ENCODE assay signal across 8 cellular contexts in genomic region chr7:877312-878232, GRCh38. TPM values are rescaled to one million over a fixed set of nuclear protein-coding genes. Genes with fewer than 3 reads are reported as not detected.
DNase-seq lines count a peak whose midpoint lies in the region; ATAC-seq and TF ChIP-seq lines count a peak whose summit lies in the region.

No MANE protein-coding gene starts in this region.

- H3K4me1 ChIP-seq in duodenal mucosa (ENCODE audit: control insufficient read depth in 1 of 2, insufficient read depth in 2 of 2, low read length in 2 of 2), result peaks cover 15 to 17% of the 10 kb centered on the region in 2 donors

- H3K9ac ChIP-seq in duodenal mucosa (ENCODE audit: low read depth in 1 of 2, low read length in 2 of 2), result peak overlapping the region; percentile 66 to 73

- no peaks in the 10 kb centered on the region for H3K27me3 ChIP-seq in duodenal mucosa (ENCODE audit: control insufficient read depth in 1 of 2, insufficient read depth in 2 of 2, low read length in 2 of 2)

- TF ChIP-seq CTCF in GM12864 (IDR thresholded peaks at IDR 0.05; ENCODE audit: low read depth, low read length, missing control alignments) (no peak), natural killer cell (IDR thresholded peaks at IDR 0.05) (no peak)

- H3K27ac Mint-ChIP-seq in natural killer cell, result peak overlapping the region; percentile 89 to 94

- H3K36me3 ChIP-seq in duodenal mucosa (ENCODE audit: control insufficient read depth in 1 of 2, insufficient read depth in 2 of 2, low read length in 2 of 2), result peaks cover 0 to 7% of the 10 kb centered on the region in 2 donors

- no peaks in the 10 kb centered on the region for H3K9me3 Mint-ChIP-seq in natural killer cell

- peak overlapping the region; percentile 73 for H3K27ac ChIP-seq in duodenal mucosa (ENCODE audit: low read depth, low read length)

- DNase-seq in GM12864 (ENCODE audit: low read depth) (no peak), NCI-H69 (lab: John Stamatoyannopoulos, UW) (peak; percentile 51), natural killer cell (no peak), A172 (ENCODE audit: low spot score) (no peak), kidney glomerular epithelial cell (lab: John Stamatoyannopoulos, UW) (no peak), NCI-H187 (lab: John Stamatoyannopoulos, UW) (no peak)

- H3K4me3 ChIP-seq in GM12864 (ENCODE audit: low read depth, low read length) (peak overlapping the region; percentile 97), duodenal mucosa (ENCODE audit: low read depth in 1 of 2, low read length in 2 of 2) (peak overlapping the region; percentile 78 to 88)

- peak overlapping the region; percentile 99 for H3K4me3 Mint-ChIP-seq in natural killer cell

- peaks cover 26 to 28% of the 10 kb centered on the region in 2 donors for H3K4me1 Mint-ChIP-seq in natural killer cell

- H3K9me3 ChIP-seq in duodenal mucosa (ENCODE audit: control insufficient read depth in 1 of 2, low read length in 2 of 2), result no peaks in the 10 kb centered on the region

- H3K27me3 Mint-ChIP-seq in natural killer cell (ENCODE audit: low read depth in 2 of 2), result no peaks in the 10 kb centered on the region

- intact Hi-C loops in natural killer cell (cut with micrococcal nuclease), result loop anchor here (2.0 kb wide), 1 partner anchor 45 kb away; no protein-coding TSS in a partner anchor

- no peak for ATAC-seq in natural killer cell
- ATAC-seq in GM21526 (IDR thresholded peaks at IDR 0.05; ENCODE audit: low FRiP score, unreplicated experiment), result no peak

- H3K36me3 Mint-ChIP-seq in natural killer cell, result no peaks in the 10 kb centered on the region

RNA-seq across cellular contexts. Expression of gene GET4, which starts 1.2 kb away (rescaled TPM):
- total RNA-seq in natural killer cell, result 10 to 100 TPM; 69.3 to 81.6 (median 73.2) TPM
- 55.3 and 56.3 TPM in 2 replicates for total RNA-seq in A172 (2014; rRNA removed; shearing (Covaris generic))

RNA-seq across cellular contexts. Expression of gene SUN1, which starts 45.3 kb away (rescaled TPM):
- total RNA-seq in natural killer cell, result 10 to 100 TPM; 40.2 to 63.5 (median 48.0) TPM
- 103 and 123 TPM in 2 replicates for total RNA-seq in A172 (2014; rRNA removed; shearing (Covaris generic))
